ENCODE assay signal across 8 cellular contexts in genomic region chrX:74537011-74537390, GRCh38.
A peak's percentile ranks its signal among the peaks of the same experiment; 100 is the strongest.
DNase-seq lines count a peak whose midpoint lies in the region; ATAC-seq and TF ChIP-seq lines count a peak whose summit lies in the region.

No MANE protein-coding gene starts in this region.

- peak overlapping the region; percentile 51 to 89 (median 85); a peak in 21 of 22 replicates for H3K27ac ChIP-seq in BLaER1 treated with 17β-estradiol and CSF1 and Interleukin-3, amounts not matched to agents 10 nM and 100 nM
- no peak overlapping the region for H3K27ac ChIP-seq in ectodermal cell (ENCODE audit: insufficient read depth, low read depth, low read length, poor library complexity, severe bottlenecking)

- H3K36me3 Mint-ChIP-seq in naive thymus-derived CD8-positive, alpha-beta T cell, result no peaks in the 10 kb centered on the region

- H3K4me3 ChIP-seq in BLaER1 treated with 17β-estradiol and CSF1 and Interleukin-3, amounts not matched to agents 10 nM and 100 nM, result peak overlapping the region; percentile 51 to 72 (median 63)
- H3K4me3 ChIP-seq in NB4 (ENCODE audit: low read depth, low read length) (peak overlapping the region; percentile 60), ectodermal cell (ENCODE audit: insufficient read depth, low read depth, low read length) (peak overlapping the region; percentile 35)

- peak overlapping the region; percentile 56 to 90 (median 84) for H3K4me3 Mint-ChIP-seq in naive thymus-derived CD8-positive, alpha-beta T cell

- no peak for TF ChIP-seq POLR2A in NB4 (IDR thresholded peaks at IDR 0.05; ENCODE audit: extremely low read depth, insufficient read length)

- DNase-seq in NB4 (ENCODE audit: low read depth), result peak; percentile 62
- no peak for DNase-seq in naive thymus-derived CD8-positive, alpha-beta T cell
- no peak for DNase-seq in A172 (ENCODE audit: low spot score)
- no peak for DNase-seq in activated CD4-positive, CD25-positive, alpha-beta regulatory T cell treated with anti-CD3 and anti-CD28 coated beads, Interleukin-2, amount 50 U/mL, for 72 hours
- no peak for DNase-seq in NCI-H526 treated with DMSO at 0.1 percent for 48 hours (lab: John Stamatoyannopoulos, UW)
- DNase-seq in mucosa of gallbladder (ENCODE audit: low spot score), result no peak

- H3K4me1 Mint-ChIP-seq in naive thymus-derived CD8-positive, alpha-beta T cell, result peaks cover 0 to 20% (median 6%) of the 10 kb centered on the region in 4 donors

- peak overlapping the region; percentile 59 to 85 (median 82) for H3K9ac ChIP-seq in BLaER1 treated with 17β-estradiol and CSF1 and Interleukin-3, amounts not matched to agents 10 nM and 100 nM

- peaks cover 81 to 100% (median 98%) of the 10 kb centered on the region in 11 experiments for H3K27me3 ChIP-seq in BLaER1 treated with 17β-estradiol and CSF1 and Interleukin-3, amounts not matched to agents 10 nM and 100 nM
- H3K27me3 ChIP-seq in ectodermal cell (ENCODE audit: control insufficient read depth, insufficient read depth, low read length, poor library complexity, severe bottlenecking), result no peaks in the 10 kb centered on the region

- no peak for TF ChIP-seq CTCF in NB4 (IDR thresholded peaks at IDR 0.05; ENCODE audit: low read depth, low read length)

- H3K27me3 Mint-ChIP-seq in naive thymus-derived CD8-positive, alpha-beta T cell, result no peaks in the 10 kb centered on the region

- no peak for ATAC-seq in naive thymus-derived CD8-positive, alpha-beta T cell

- no peaks in the 10 kb centered on the region for H3K9me3 Mint-ChIP-seq in naive thymus-derived CD8-positive, alpha-beta T cell

- 6 to 34% methylated on average over 5 to 9 of the region's 10 CpGs for WGBS in ectodermal cell, 2 experiments

- peaks cover 0 to 9% (median 0%) of the 10 kb centered on the region in 11 experiments; a peak in 2 of 22 replicates for H3K9me3 ChIP-seq in BLaER1 treated with 17β-estradiol and CSF1 and Interleukin-3, amounts not matched to agents 10 nM and 100 nM (replicated peaks in 1 of 11)
- H3K9me3 ChIP-seq in ectodermal cell (ENCODE audit: control insufficient read depth, low read length), result no peaks in the 10 kb centered on the region

- H3K27ac Mint-ChIP-seq in naive thymus-derived CD8-positive, alpha-beta T cell, result peak overlapping the region in 7 of 10 donors; percentile 25 to 89 (median 48)

- peak overlapping the region; percentile 72 to 86 (median 81) for H3K4me2 ChIP-seq in BLaER1 treated with 17β-estradiol and CSF1 and Interleukin-3, amounts not matched to agents 10 nM and 100 nM

- H3K4me1 ChIP-seq in BLaER1 treated with 17β-estradiol and CSF1 and Interleukin-3, amounts not matched to agents 10 nM and 100 nM, result peaks cover 21 to 43% (median 30%) of the 10 kb centered on the region in 10 experiments
- peaks cover 11% of the 10 kb centered on the region for H3K4me1 ChIP-seq in ectodermal cell (ENCODE audit: control insufficient read depth, insufficient read depth, low read length)

- POLR2A ChIA-PET in naive thymus-derived CD8-positive, alpha-beta T cell (lab: Charles Lee), result no interaction called here

- H4K20me1 ChIP-seq in BLaER1 treated with 17β-estradiol and CSF1 and Interleukin-3, amounts not matched to agents 10 nM and 100 nM, result no peaks in the 10 kb centered on the region; a peak in 1 of 22 replicates

- H3K36me3 ChIP-seq in BLaER1 treated with 17β-estradiol and CSF1 and Interleukin-3, amounts not matched to agents 10 nM and 100 nM, result no peaks in the 10 kb centered on the region
- H3K36me3 ChIP-seq in ectodermal cell (ENCODE audit: control insufficient read depth, insufficient read depth, low read length), result no peaks in the 10 kb centered on the region
